In the genomic region with DNA sequence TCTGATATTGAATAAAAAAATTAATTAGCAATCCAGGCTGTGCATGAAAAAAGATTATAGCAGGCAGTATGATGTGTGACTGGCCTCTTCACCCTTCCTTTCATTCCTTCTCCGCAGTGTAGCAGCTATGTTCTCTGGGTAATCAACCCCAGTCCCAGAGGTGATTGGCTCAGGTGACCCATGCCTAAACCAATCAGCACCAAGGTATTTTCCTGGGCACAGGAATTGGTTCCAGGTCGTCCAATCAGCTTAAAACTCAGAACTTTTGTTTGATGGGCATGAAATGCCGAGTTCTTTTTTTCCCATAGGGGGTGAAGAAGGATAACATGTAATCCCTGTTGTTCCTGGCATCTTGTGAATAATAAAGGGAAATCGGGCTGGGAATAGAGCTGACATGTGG, we compare ENCODE assay signal across 20 cellular contexts.
"Had no signal": no experiment of that assay in that cellular context is flagged by ENCODE, and none has a peak within 500 bp of the region (broad histone marks: within the 10 kb centered on the region; RNA-seq: fewer than 3 reads in every experiment).

No MANE protein-coding gene starts in this region.

- H3K27ac ChIP-seq: gastrocnemius medialis, heart right ventricle, spleen, tibial nerve, upper lobe of right lung, vagina had no signal

- H3K36me3 ChIP-seq: gastrocnemius medialis, heart right ventricle, spleen, tibial nerve, upper lobe of right lung, vagina had no signal

- H3K4me1 ChIP-seq: gastrocnemius medialis, heart right ventricle, tibial nerve, upper lobe of right lung, vagina had no signal

- ATAC-seq: gastrocnemius medialis; heart right ventricle; left lobe of liver; sciatic nerve; stimulated activated memory B cell treated with anti-CD40 and anti-IgM and Interleukin-4, amounts not matched to agents 10 μg/mL and 1 μg/mL and 100 μg/mL, for 72 hours; upper lobe of right lung had no signal

- FAIRE-seq: colon, endothelial cell of umbilical vein had no signal

- H3K27me3 ChIP-seq: vagina had no signal

- H3K9me3 ChIP-seq: gastrocnemius medialis, heart right ventricle, spleen, tibial nerve, upper lobe of right lung, vagina had no signal

- H3K4me3 ChIP-seq: gastrocnemius medialis, heart right ventricle, spleen, tibial nerve, upper lobe of right lung, vagina had no signal

- DNase-seq: gastrocnemius medialis; heart right ventricle; hypothalamus; islet precursor cell; mammary epithelial cell; midbrain; naive B cell; nephron progenitor cell; spleen; stimulated activated CD4-positive, alpha-beta T cell treated with anti-CD3 and anti-CD28 coated beads, Interleukin-15, amount 100 ng/mL, for 24 hours; stimulated activated CD4-positive, alpha-beta T cell treated with anti-CD3 and anti-CD28 coated beads, Interleukin-1b, Interleukin-23, amount 100 ng/mL, for 48 hours; stimulated activated CD4-positive, alpha-beta T cell treated with anti-CD3 and anti-CD28 coated beads, Interleukin-4, amount 100 ng/mL, for 24 hours; upper lobe of right lung had no signal
